In the genomic region with DNA sequence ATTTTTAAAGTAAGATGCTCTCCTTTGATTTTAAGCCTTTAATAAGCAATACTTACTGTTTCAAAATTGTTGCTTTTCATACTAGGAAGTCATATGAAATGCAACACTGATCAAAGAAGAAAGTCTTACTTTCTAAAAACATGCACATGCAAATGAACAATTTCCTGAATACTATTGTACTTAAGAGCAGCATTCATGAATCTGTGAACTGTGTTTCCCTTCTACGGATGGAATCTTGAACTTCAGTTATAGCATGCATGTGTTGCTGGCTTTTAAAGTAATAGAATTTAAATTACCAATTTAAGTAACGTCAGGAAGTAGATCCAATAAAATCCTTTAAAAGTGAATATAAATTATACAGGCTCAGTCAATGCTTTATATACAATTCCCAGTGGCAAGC, we compare ENCODE assay signal across 22 cellular contexts.
DNase-seq lines count a peak whose midpoint lies in the region; ATAC-seq, FAIRE-seq and TF ChIP-seq lines count a peak whose summit lies in the region.
"Had no signal": no experiment of that assay in that cellular context is flagged by ENCODE, and none has a peak within 500 bp of the region (broad histone marks: within the 10 kb centered on the region; RNA-seq: fewer than 3 reads in every experiment).

No MANE protein-coding gene starts in this region.

- intact Hi-C loops in endothelial cell of umbilical vein (cut with micrococcal nuclease) = no loop called here

- H3K27ac ChIP-seq in SK-N-SH (ENCODE audit: low read depth in 2 of 2, low read length in 1 of 2) (no peak overlapping the region), OCI-LY3 (ENCODE audit: low read length) (no peak overlapping the region), endothelial cell of umbilical vein (ENCODE audit: insufficient read depth, low read depth, low read length) (no peak overlapping the region), tibial nerve (no peak overlapping the region)
- H3K27ac ChIP-seq: 22Rv1, GM23248, HL-60 had no signal

- H3K36me3 ChIP-seq in SK-N-SH (replicated peaks in 1 of 2; ENCODE audit: control insufficient read depth in 1 of 2, insufficient read depth in 2 of 2, low read length in 1 of 2) (no peaks in the 10 kb centered on the region), OCI-LY3 (replicated peaks; ENCODE audit: low read depth, low read length) (no peaks in the 10 kb centered on the region), endothelial cell of umbilical vein (ENCODE audit: control insufficient read depth in 2 of 2, extremely low read depth in 1 of 2, insufficient read depth in 2 of 2, low read length in 2 of 2) (no peaks in the 10 kb centered on the region), tibial nerve (no peaks in the 10 kb centered on the region)

- CTCF ChIA-PET in SK-N-SH (lab: Yijun Ruan, JAX) = no interaction called here
- CTCF ChIA-PET in endothelial cell of umbilical vein (lab: Charles Lee) = no interaction called here

- no peaks in the 10 kb centered on the region for H3K9me2 ChIP-seq in SK-N-SH

- no peak for DNase-seq in SK-N-SH
- DNase-seq in endothelial cell of umbilical vein (ENCODE audit: low read depth, low spot score) = peak; percentile 16
- no peak for DNase-seq in foreskin melanocyte
- DNase-seq in activated CD4-positive, CD25-positive, alpha-beta regulatory T cell (lab: John Stamatoyannopoulos, UW) = no peak
- no peak for DNase-seq in tibial nerve (ENCODE audit: low spot score in 2 of 2)
- DNase-seq: AML-193; C1 segment of cervical spinal cord; Calu3; CD4-positive, alpha-beta T cell; DMS153; DMS79 treated with DMSO at 0.1 percent for 48 hours; GDM1; GM23248; Karpas-422 had no signal

- TF ChIP-seq POLR2A in endothelial cell of umbilical vein (IDR thresholded peaks at IDR 0.05; ENCODE audit: low read depth, low read length) (no peak), tibial nerve (IDR thresholded peaks at IDR 0.05) (no peak)

- dilution Hi-C loops in endothelial cell of umbilical vein (cut with MboI; ENCODE audit: extremely low pct_ligation_motif_present, low sequenced_read_pairs) = no loop called here

- no peaks in the 10 kb centered on the region for H3F3A ChIP-seq in SK-N-SH (replicated peaks; ENCODE audit: insufficient read depth)

- H3K4me1 ChIP-seq in SK-N-SH (ENCODE audit: control insufficient read depth in 1 of 2, insufficient read depth in 2 of 2, low read depth in 1 of 2, low read length in 1 of 2) = peaks cover 0 to 5% of the 10 kb centered on the region in 2 experiments; a peak in 1 of 4 replicates
- peaks cover 30% of the 10 kb centered on the region for H3K4me1 ChIP-seq in OCI-LY3 (ENCODE audit: low read length)
- no peaks in the 10 kb centered on the region for H3K4me1 ChIP-seq in endothelial cell of umbilical vein (ENCODE audit: control insufficient read depth, extremely low read depth, insufficient read depth, low read length)
- no peaks in the 10 kb centered on the region for H3K4me1 ChIP-seq in tibial nerve

- no TSS peak for BruUV-seq in endothelial cell of umbilical vein (replicated peaks; lab: Mats Ljungman, UMichigan)

- TF ChIP-seq EP300 in SK-N-SH (IDR thresholded peaks at IDR 0.05; ENCODE audit: borderline replicate concordance in 1 of 2, low read depth in 1 of 2, low read length in 1 of 2) (no peak), tibial nerve (IDR thresholded peaks at IDR 0.05) (no peak)

- H3K9me3 ChIP-seq in SK-N-SH (no peaks in the 10 kb centered on the region), OCI-LY3 (ENCODE audit: insufficient read depth, low read length) (no peaks in the 10 kb centered on the region), endothelial cell of umbilical vein (replicated peaks; ENCODE audit: control insufficient read depth, insufficient read depth, low read length) (no peaks in the 10 kb centered on the region), tibial nerve (peaks cover 0 to 2% (median 0%) of the 10 kb centered on the region in 4 donors)

- H3K4me2 ChIP-seq in SK-N-SH (no peak overlapping the region), OCI-LY3 (ENCODE audit: low read length) (peak overlapping the region; percentile 31), endothelial cell of umbilical vein (ENCODE audit: insufficient read depth, low read length) (no peak overlapping the region)

- H2AFZ ChIP-seq in SK-N-SH (ENCODE audit: low read depth) (peak overlapping the region; percentile 4; the same call in 1 of the 2 replicates), OCI-LY3 (ENCODE audit: low read depth, low read length) (no peak overlapping the region), endothelial cell of umbilical vein (ENCODE audit: low read depth, low read length) (no peak overlapping the region)
- H2AFZ ChIP-seq: GM23248 had no signal

- ATAC-seq in SK-N-SH treated with all-trans-retinoic acid at 6 μM for 48 hours (no peak), GM21619 (IDR thresholded peaks at IDR 0.05; ENCODE audit: unreplicated experiment) (no peak)
- ATAC-seq: K562 had no signal

- POLR2A ChIA-PET in SK-N-SH (lab: Yijun Ruan, JAX) (no interaction called here), endothelial cell of umbilical vein (lab: Charles Lee) (no interaction called here)

- no peaks in the 10 kb centered on the region for H4K20me1 ChIP-seq in SK-N-SH (ENCODE audit: insufficient read depth)
- no peaks in the 10 kb centered on the region for H4K20me1 ChIP-seq in OCI-LY3 (ENCODE audit: insufficient read depth, low read length)
- no peaks in the 10 kb centered on the region for H4K20me1 ChIP-seq in endothelial cell of umbilical vein (replicated peaks; ENCODE audit: control insufficient read depth, extremely low read depth, insufficient read depth, low read length)

- WGBS in SK-N-SH (ENCODE audit: low lambda C conversion rate) = 84% methylated on average over 2 of the region's 2 CpGs
- WGBS in tibial nerve, 2 donors = 24% methylated on average over 2 of the region's 2 CpGs

- no peak for TF ChIP-seq RAD21 in SK-N-SH (IDR thresholded peaks at IDR 0.05; ENCODE audit: low read length)

- H3K27me3 ChIP-seq in SK-N-SH (ENCODE audit: insufficient read depth) = no peaks in the 10 kb centered on the region
- no peaks in the 10 kb centered on the region for H3K27me3 ChIP-seq in OCI-LY3 (ENCODE audit: low read depth, low read length)
- H3K27me3 ChIP-seq in endothelial cell of umbilical vein (ENCODE audit: control insufficient read depth in 2 of 2, insufficient read depth in 2 of 2, low read length in 2 of 2) = no peaks in the 10 kb centered on the region
- no peaks in the 10 kb centered on the region for H3K27me3 ChIP-seq in tibial nerve

- no peak for TF ChIP-seq CTCF in SK-N-SH (IDR thresholded peaks at IDR 0.05)
- TF ChIP-seq CTCF in OCI-LY3 (IDR thresholded peaks at IDR 0.05; ENCODE audit: low read depth, low read length) = no peak
- no peak for TF ChIP-seq CTCF in endothelial cell of umbilical vein (IDR thresholded peaks at IDR 0.05; ENCODE audit: extremely low read depth in 1 of 2, insufficient read depth in 1 of 2, low read depth in 1 of 2, low read length in 2 of 2)
- TF ChIP-seq CTCF in tibial nerve (IDR thresholded peaks at IDR 0.05) = no peak

- H3K9ac ChIP-seq in SK-N-SH (no peak overlapping the region), OCI-LY3 (ENCODE audit: low read length) (no peak overlapping the region), endothelial cell of umbilical vein (replicated peaks; ENCODE audit: extremely low read depth, insufficient read depth, low read length) (no peak overlapping the region)
- H3K9ac ChIP-seq: GM23248 had no signal

- no peak overlapping the region for H3K4me3 ChIP-seq in SK-N-SH (ENCODE audit: low read depth in 2 of 2, low read length in 1 of 2)
- peak overlapping the region; percentile 4; the same call in 1 of the 2 replicates for H3K4me3 ChIP-seq in OCI-LY3 (ENCODE audit: low read length)
- H3K4me3 ChIP-seq in endothelial cell of umbilical vein (replicated peaks in 1 of 3; ENCODE audit: insufficient read depth in 1 of 3, low read depth in 1 of 3, low read length in 3 of 3) = no peak overlapping the region
- no peak overlapping the region for H3K4me3 ChIP-seq in tibial nerve
- H3K4me3 ChIP-seq: GM23248, K562 had no signal

- H3K79me2 ChIP-seq in SK-N-SH (ENCODE audit: insufficient read depth) = no peaks in the 10 kb centered on the region
- H3K79me2 ChIP-seq in OCI-LY3 (ENCODE audit: low read length) = no peaks in the 10 kb centered on the region
- H3K79me2 ChIP-seq in endothelial cell of umbilical vein (ENCODE audit: control insufficient read depth, insufficient read depth, low read length) = no peaks in the 10 kb centered on the region

- FAIRE-seq in endothelial cell of umbilical vein (lab: Jason Lieb, UNC) = no peak
- FAIRE-seq: GM19239, H54, K562 had no signal

- H3K9me1 ChIP-seq in endothelial cell of umbilical vein (replicated peaks; ENCODE audit: control insufficient read depth, extremely low read depth, insufficient read depth, low read length) = no peaks in the 10 kb centered on the region

TF ChIP-seq in SK-N-SH, 30 proteins besides CTCF, POLR2A, EP300 and RAD21 (continues in another document):
- TF ChIP-seq MXI1 (IDR thresholded peaks at IDR 0.05; ENCODE audit: low read depth, low read length) (no peak), SIN3A (IDR thresholded peaks at IDR 0.05; ENCODE audit: borderline replicate concordance, low read depth, low read length) (no peak), YY1 (IDR thresholded peaks at IDR 0.05; ENCODE audit: low read depth) (no peak)
- TF ChIP-seq, protein P1, sequence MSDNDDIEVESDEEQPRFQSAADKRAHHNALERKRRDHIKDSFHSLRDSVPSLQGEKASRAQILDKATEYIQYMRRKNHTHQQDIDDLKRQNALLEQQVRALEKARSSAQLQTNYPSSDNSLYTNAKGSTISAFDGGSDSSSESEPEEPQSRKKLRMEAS (IDR thresholded peaks at IDR 0.05; ENCODE audit: low read depth) = no peak

TF ChIP-seq in SK-N-SH treated with all-trans-retinoic acid at 6 μM for 48 hours, 23 proteins besides CTCF, POLR2A, EP300 and RAD21 (continues in another document):
- TF ChIP-seq OSR1 (CRISPR knock-in tag; IDR thresholded peaks at IDR 0.05) = no peak

TF ChIP-seq in endothelial cell of umbilical vein, 7 proteins besides CTCF, POLR2A, EP300 and RAD21:
- TF ChIP-seq JUN (IDR thresholded peaks at IDR 0.05; ENCODE audit: borderline replicate concordance, insufficient read depth, insufficient read length, low read depth) (no peak), POLR2AphosphoS5 (IDR thresholded peaks at IDR 0.05; ENCODE audit: insufficient read depth, low read depth, low read length) (no peak), FOS (IDR thresholded peaks at IDR 0.05; ENCODE audit: borderline replicate concordance, insufficient read depth, low read length) (no peak), MYC (IDR thresholded peaks at IDR 0.05; ENCODE audit: low read depth, low read length) (no peak), GATA2 (IDR thresholded peaks at IDR 0.05; ENCODE audit: insufficient read depth, insufficient read length, low read depth, low read length) (no peak), EZH2 (IDR thresholded peaks at IDR 0.05; ENCODE audit: borderline replicate concordance, low read depth, low read length, severe bottlenecking) (no peak)
- TF ChIP-seq, protein P1 (IDR thresholded peaks at IDR 0.05; ENCODE audit: insufficient read depth, insufficient read length) = no peak
TF ChIP-seq in endothelial cell of umbilical vein: peak in this region for 0.
